In the genomic region with DNA sequence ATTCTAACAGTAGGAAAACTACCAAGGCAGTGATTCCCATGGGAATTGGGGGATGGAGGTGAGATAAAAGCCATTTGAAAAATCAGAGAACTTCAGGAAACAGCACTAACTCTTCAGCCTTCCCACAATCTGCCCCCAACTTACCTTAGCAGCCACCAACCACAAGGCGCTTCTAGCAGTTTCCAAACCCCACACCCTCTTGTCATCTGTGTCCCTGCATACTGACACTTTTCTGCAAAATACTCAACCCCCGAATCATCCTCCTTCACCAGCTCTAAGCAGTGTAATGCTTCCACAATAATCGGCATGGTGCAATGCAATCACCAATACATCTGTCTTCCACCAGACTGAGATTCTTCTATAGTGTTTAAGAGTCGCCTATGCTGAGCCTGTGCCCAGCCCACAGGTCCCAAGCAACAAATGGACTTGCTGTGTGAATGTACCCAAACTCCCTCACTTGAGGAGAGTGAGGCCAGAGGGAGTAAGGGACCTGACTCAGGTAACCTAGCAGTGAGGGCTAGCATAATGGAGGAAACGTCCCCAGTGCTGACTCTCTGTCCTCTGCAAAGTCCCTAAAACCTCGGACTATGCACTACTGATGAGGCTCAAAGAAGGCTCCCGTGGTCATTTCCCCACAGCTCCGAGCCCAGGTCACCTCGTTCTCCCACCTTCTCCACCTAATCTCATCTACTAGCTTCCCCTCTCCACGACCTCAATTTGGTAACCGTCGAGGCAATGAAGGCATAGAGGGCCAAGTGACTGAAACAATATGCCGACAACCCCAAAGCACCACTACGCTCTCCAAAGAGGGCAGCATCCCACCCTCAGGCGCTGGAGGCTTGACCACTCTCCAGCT, we compare ENCODE assay signal across 8 cellular contexts. TPM values are rescaled to one million over a fixed set of nuclear protein-coding genes. Genes with fewer than 3 reads are reported as not detected.
DNase-seq lines count a peak whose midpoint lies in the region; ATAC-seq, FAIRE-seq and TF ChIP-seq lines count a peak whose summit lies in the region.

No MANE protein-coding gene starts in this region.

- H3K4me2 ChIP-seq in endothelial cell of umbilical vein (ENCODE audit: insufficient read depth, low read length) (peak overlapping the region; percentile 97), osteoblast (ENCODE audit: insufficient read depth, low read length) (peak overlapping the region; percentile 88)

- H2AFZ ChIP-seq in endothelial cell of umbilical vein (ENCODE audit: low read depth, low read length) (peak overlapping the region; percentile 90), osteoblast (ENCODE audit: low read length) (peak overlapping the region; percentile 58)

- intact Hi-C loops in endothelial cell of umbilical vein (cut with micrococcal nuclease) = loop anchor here (1.0 to 5.0 kb wide), 3 partner anchors 9 to 82 kb away; partner anchors contain the start of gene NAE1

- H3K9ac ChIP-seq in endothelial cell of umbilical vein (replicated peaks; ENCODE audit: extremely low read depth, insufficient read depth, low read length) = peak overlapping the region; percentile 96

- H3K27me3 ChIP-seq in Peyer's patch (no peaks in the 10 kb centered on the region), endothelial cell of umbilical vein (ENCODE audit: control insufficient read depth in 2 of 2, insufficient read depth in 2 of 2, low read length in 2 of 2) (peaks cover 3 to 4% of the 10 kb centered on the region in 2 experiments), osteoblast (ENCODE audit: insufficient read depth, low read length) (no peaks in the 10 kb centered on the region)

- ATAC-seq in GM19467 (IDR thresholded peaks at IDR 0.05; ENCODE audit: unreplicated experiment) (no peak), GM21390 (IDR thresholded peaks at IDR 0.05; ENCODE audit: unreplicated experiment) (no peak)

- H3K79me2 ChIP-seq in endothelial cell of umbilical vein (ENCODE audit: control insufficient read depth, insufficient read depth, low read length) (peaks cover 54% of the 10 kb centered on the region), osteoblast (ENCODE audit: insufficient read depth, low read length) (peaks cover 60% of the 10 kb centered on the region)

- peaks cover 0 to 27% (median 0%) of the 10 kb centered on the region in 3 donors for H3K36me3 ChIP-seq in Peyer's patch
- peaks cover 10 to 18% of the 10 kb centered on the region in 2 experiments for H3K36me3 ChIP-seq in endothelial cell of umbilical vein (ENCODE audit: control insufficient read depth in 2 of 2, extremely low read depth in 1 of 2, insufficient read depth in 2 of 2, low read length in 2 of 2)
- peaks cover 39% of the 10 kb centered on the region for H3K36me3 ChIP-seq in osteoblast (ENCODE audit: insufficient read depth, low read length)

- dilution Hi-C loops in endothelial cell of umbilical vein (cut with MboI; ENCODE audit: extremely low pct_ligation_motif_present, low sequenced_read_pairs) = no loop called here

- TF ChIP-seq POLR2A in Peyer's patch (IDR thresholded peaks at IDR 0.05) (no peak), endothelial cell of umbilical vein (IDR thresholded peaks at IDR 0.05; ENCODE audit: low read depth, low read length) (no peak)

- FAIRE-seq in endothelial cell of umbilical vein (lab: Jason Lieb, UNC) = no peak

- DNase-seq in NCI-H2227 (lab: John Stamatoyannopoulos, UW; ENCODE audit: unreplicated experiment) (peak; percentile 1), NCI-H2227 treated with DMSO at 0.1 percent for 48 hours (lab: John Stamatoyannopoulos, UW) (no peak), Peyer's patch (no peak), endothelial cell of umbilical vein (ENCODE audit: low read depth, low spot score) (no peak), osteoblast (ENCODE audit: insufficient read length, low spot score, missing footprints) (peak; percentile 48), DMS114 treated with DMSO at 0.1 percent for 48 hours (lab: John Stamatoyannopoulos, UW; ENCODE audit: unreplicated experiment) (no peak)

- H3K9me3 ChIP-seq in Peyer's patch (no peaks in the 10 kb centered on the region), endothelial cell of umbilical vein (replicated peaks; ENCODE audit: control insufficient read depth, insufficient read depth, low read length) (no peaks in the 10 kb centered on the region), osteoblast (ENCODE audit: low read depth, low read length) (no peaks in the 10 kb centered on the region)

- H3K4me3 ChIP-seq in Peyer's patch = peak overlapping the region; percentile 97 to 100 (median 99)
- H3K4me3 ChIP-seq in endothelial cell of umbilical vein (replicated peaks in 1 of 3; ENCODE audit: insufficient read depth in 1 of 3, low read depth in 1 of 3, low read length in 3 of 3) = peak overlapping the region; percentile 87 to 95 (median 92)
- peak overlapping the region; percentile 88 for H3K4me3 ChIP-seq in osteoblast (ENCODE audit: insufficient read depth, low read length)

- CTCF ChIA-PET in endothelial cell of umbilical vein (lab: Charles Lee) = interaction anchor here (0.6 to 3.4 kb wide), 15 partner anchors 9 to 142 kb away, joined by 3 to 69 read pairs (median 4); partner anchors contain the start of genes NAE1 and TERB1

- H3K4me1 ChIP-seq in Peyer's patch (peaks cover 0 to 27% (median 8%) of the 10 kb centered on the region in 4 donors), endothelial cell of umbilical vein (ENCODE audit: control insufficient read depth, extremely low read depth, insufficient read depth, low read length) (peaks cover 20% of the 10 kb centered on the region), osteoblast (ENCODE audit: insufficient read depth, low read length) (peaks cover 20% of the 10 kb centered on the region)

- H3K9me1 ChIP-seq in endothelial cell of umbilical vein (replicated peaks; ENCODE audit: control insufficient read depth, extremely low read depth, insufficient read depth, low read length) = no peaks in the 10 kb centered on the region

- H4K20me1 ChIP-seq in endothelial cell of umbilical vein (replicated peaks; ENCODE audit: control insufficient read depth, extremely low read depth, insufficient read depth, low read length) (peaks cover 8% of the 10 kb centered on the region), osteoblast (ENCODE audit: insufficient read depth, low read length) (peaks cover 32% of the 10 kb centered on the region)

- BruUV-seq in endothelial cell of umbilical vein (replicated peaks; lab: Mats Ljungman, UMichigan) = no TSS peak

- POLR2A ChIA-PET in endothelial cell of umbilical vein (lab: Charles Lee) = interaction anchor here (1.4 kb wide), 1 partner anchor 9 kb away, joined by 4 read pairs; no protein-coding TSS in a partner anchor

- peak overlapping the region; percentile 83 to 98 (median 84) for H3K27ac ChIP-seq in Peyer's patch
- H3K27ac ChIP-seq in endothelial cell of umbilical vein (ENCODE audit: insufficient read depth, low read depth, low read length) = peak overlapping the region; percentile 95
- peak overlapping the region; percentile 87 for H3K27ac ChIP-seq in osteoblast (ENCODE audit: low read depth, low read length)

- TF ChIP-seq CTCF in Peyer's patch (IDR thresholded peaks at IDR 0.05) (no peak), endothelial cell of umbilical vein (IDR thresholded peaks at IDR 0.05; ENCODE audit: extremely low read depth in 1 of 2, insufficient read depth in 1 of 2, low read depth in 1 of 2, low read length in 2 of 2) (no peak), osteoblast (IDR thresholded peaks at IDR 0.05; ENCODE audit: extremely low read depth, low read depth, low read length) (no peak)

TF ChIP-seq in endothelial cell of umbilical vein, 7 proteins besides CTCF, POLR2A, EP300 and RAD21 (continues in another document):
- no peak for TF ChIP-seq FOS (IDR thresholded peaks at IDR 0.05; ENCODE audit: borderline replicate concordance, insufficient read depth, low read length)
- TF ChIP-seq EZH2 (IDR thresholded peaks at IDR 0.05; ENCODE audit: borderline replicate concordance, low read depth, low read length, severe bottlenecking) = no peak
- no peak for TF ChIP-seq MAX (IDR thresholded peaks at IDR 0.05; ENCODE audit: insufficient read depth, insufficient read length)

RNA-seq across cellular contexts. Expression of gene DYNC1LI2, which starts 0.9 kb away (rescaled TPM):
- 100 to 1,000 TPM; 167 to 337 (median 206) TPM for total RNA-seq in Peyer's patch
- 156 and 159 TPM in 2 replicates for total RNA-seq in endothelial cell of umbilical vein
- polyA plus RNA-seq in endothelial cell of umbilical vein = 51.2 and 110 TPM in 2 replicates
- polyA plus RNA-seq in endothelial cell of umbilical vein (2011; cell fraction: cytosol; rRNA removed) = 53.9 and 54.1 TPM in 2 replicates
- 349 and 417 TPM in 2 replicates for polyA plus RNA-seq in endothelial cell of umbilical vein (2011; cell fraction: nucleus; rRNA removed)
- 90.8 and 106 TPM in 2 replicates for polyA plus RNA-seq in endothelial cell of umbilical vein (2012)
- 138 and 184 TPM in 2 replicates for polyA minus RNA-seq in endothelial cell of umbilical vein
- polyA minus RNA-seq in endothelial cell of umbilical vein (2011; cell fraction: cytosol; rRNA and poly(A)+ RNA removed) = 21.7 TPM
- polyA minus RNA-seq in endothelial cell of umbilical vein (2011; cell fraction: nucleus; rRNA and poly(A)+ RNA removed) = 152 and 197 TPM in 2 replicates
- 157 and 183 TPM in 2 replicates for total RNA-seq in osteoblast

RNA-seq across cellular contexts. Expression of gene TERB1, which starts 50.9 kb away (rescaled TPM):
- total RNA-seq in Peyer's patch (under 1 TPM in 1 of 4 donors, not detected in 3; 0.40 TPM), endothelial cell of umbilical vein (not detected in 2 replicates), osteoblast (0.29 and 0.36 TPM in 2 replicates)
- polyA plus RNA-seq in endothelial cell of umbilical vein = not detected in 2 replicates
- not detected in 2 replicates for polyA plus RNA-seq in endothelial cell of umbilical vein (2011; cell fraction: cytosol; rRNA removed)
- 0.14 TPM in 1 of 2 replicates, not detected in the other for polyA plus RNA-seq in endothelial cell of umbilical vein (2011; cell fraction: nucleus; rRNA removed)
- not detected in 2 replicates for polyA plus RNA-seq in endothelial cell of umbilical vein (2012)
- polyA minus RNA-seq in endothelial cell of umbilical vein = not detected in 2 replicates
- polyA minus RNA-seq in endothelial cell of umbilical vein (2011; cell fraction: cytosol; rRNA and poly(A)+ RNA removed) = not detected
- polyA minus RNA-seq in endothelial cell of umbilical vein (2011; cell fraction: nucleus; rRNA and poly(A)+ RNA removed) = not detected in 2 replicates

RNA-seq across cellular contexts. Expression of gene CMTM4, which starts 54.0 kb away (rescaled TPM):
- total RNA-seq in Peyer's patch = 100 to 1,000 TPM in 2 of 4 donors, 10 to 100 TPM in 2; 33.8 to 116 (median 101) TPM
- total RNA-seq in endothelial cell of umbilical vein = 8.5 and 9.0 TPM in 2 replicates
- polyA plus RNA-seq in endothelial cell of umbilical vein = 7.1 and 10.7 TPM in 2 replicates
- polyA plus RNA-seq in endothelial cell of umbilical vein (2011; cell fraction: cytosol; rRNA removed) = 5.8 and 7.0 TPM in 2 replicates
- polyA plus RNA-seq in endothelial cell of umbilical vein (2011; cell fraction: nucleus; rRNA removed) = 18.6 and 21.6 TPM in 2 replicates
- polyA plus RNA-seq in endothelial cell of umbilical vein (2012) = 6.8 and 10.7 TPM in 2 replicates
- 19.7 and 21.4 TPM in 2 replicates for polyA minus RNA-seq in endothelial cell of umbilical vein
- 28.7 TPM for polyA minus RNA-seq in endothelial cell of umbilical vein (2011; cell fraction: cytosol; rRNA and poly(A)+ RNA removed)
- 9.9 and 10.6 TPM in 2 replicates for polyA minus RNA-seq in endothelial cell of umbilical vein (2011; cell fraction: nucleus; rRNA and poly(A)+ RNA removed)
- total RNA-seq in osteoblast = 42.7 and 52.5 TPM in 2 replicates

Comparison
In these comparisons a context has a peak if more than half of its experiments do, and no peak if none do; other contexts are left out.
1. DNase-seq: peak in NCI-H2227 (single experiment) and osteoblast (single experiment); none in NCI-H2227 treated with DMSO at 0.1 percent for 48 hours (single experiment), Peyer's patch (0 of 3), endothelial cell of umbilical vein (single experiment) and DMS114 treated with DMSO at 0.1 percent for 48 hours (single experiment).
2. Peak in every context shown above with its lines, with median percentiles within 50 percentile points of each other: H3K27ac ChIP-seq and H3K4me3 ChIP-seq.